15 cellular contexts compared by ENCODE assay signal in genomic region chr11:121582296-121582695, GRCh38.
DNase-seq lines count a peak whose midpoint lies in the region; ATAC-seq and TF ChIP-seq lines count a peak whose summit lies in the region.
"Had no signal": no experiment of that assay in that cellular context is flagged by ENCODE, and none has a peak within 500 bp of the region (broad histone marks: within the 10 kb centered on the region; RNA-seq: fewer than 3 reads in every experiment).

No MANE protein-coding gene starts in this region.

- H3K27me3 ChIP-seq in BLaER1, result no peaks in the 10 kb centered on the region
- H3K27me3 ChIP-seq in right atrium auricular region, result no peaks in the 10 kb centered on the region
- no peaks in the 10 kb centered on the region for H3K27me3 ChIP-seq in trophoblast cell (ENCODE audit: insufficient read depth, low read length)
- H3K27me3 ChIP-seq: body of pancreas had no signal

- H3K36me3 ChIP-seq in BLaER1, result peaks cover 54% of the 10 kb centered on the region
- no peaks in the 10 kb centered on the region for H3K36me3 ChIP-seq in right atrium auricular region
- H3K36me3 ChIP-seq in trophoblast cell (ENCODE audit: control insufficient read depth in 1 of 2, insufficient read depth in 2 of 2, low read length in 2 of 2), result no peaks in the 10 kb centered on the region

- TF ChIP-seq CTCF in right atrium auricular region (IDR thresholded peaks at IDR 0.05), result no peak

- no CpG with 5 or more reads among the region's 4 CpGs for WGBS in trophoblast cell (ENCODE audit: extremely low coverage, insufficient coverage, insufficient read length)

- ATAC-seq in HG03066 (IDR thresholded peaks at IDR 0.05; ENCODE audit: low read depth, unreplicated experiment), result peak; percentile 56
- no peak for ATAC-seq in GM18519 (IDR thresholded peaks at IDR 0.05; ENCODE audit: low FRiP score, unreplicated experiment)
- ATAC-seq: body of pancreas had no signal

- peaks cover 26% of the 10 kb centered on the region for H3K4me1 Mint-ChIP-seq in T-helper 1 cell treated with Interleukin-12 subunit alpha and Interleukin-12 subunit beta and Interleukin-4 antibody, amounts not matched to agents 30 μg/mL and 1 μg/mL, for 36 hours (ENCODE audit: low read depth)

- H3K4me2 ChIP-seq in BLaER1 (peak overlapping the region; percentile 59), trophoblast cell (ENCODE audit: low read length) (no peak overlapping the region)

- H3K79me2 ChIP-seq in trophoblast cell (ENCODE audit: control insufficient read depth, insufficient read depth, low read length, poor library complexity), result no peaks in the 10 kb centered on the region

- H3K4me3 ChIP-seq in BLaER1, result no peak overlapping the region
- H3K4me3 ChIP-seq in right atrium auricular region, result no peak overlapping the region
- no peak overlapping the region for H3K4me3 ChIP-seq in trophoblast cell (ENCODE audit: low read depth, low read length)
- H3K4me3 ChIP-seq: body of pancreas had no signal

- H2BK12ac ChIP-seq in trophoblast cell (ENCODE audit: low read length), result no peak overlapping the region

- H3K9me3 Mint-ChIP-seq in T-helper 1 cell treated with Interleukin-12 subunit alpha and Interleukin-12 subunit beta and Interleukin-4 antibody, amounts not matched to agents 30 μg/mL and 1 μg/mL, for 36 hours, result peaks cover 6% of the 10 kb centered on the region

- H3K4me3 Mint-ChIP-seq in T-helper 1 cell treated with Interleukin-12 subunit alpha and Interleukin-12 subunit beta and Interleukin-4 antibody, amounts not matched to agents 30 μg/mL and 1 μg/mL, for 36 hours, result peak overlapping the region; percentile 22
- H3K4me3 Mint-ChIP-seq: nephron had no signal

- peaks cover 23% of the 10 kb centered on the region for H3K9me3 ChIP-seq in BLaER1
- no peaks in the 10 kb centered on the region for H3K9me3 ChIP-seq in right atrium auricular region
- no peaks in the 10 kb centered on the region for H3K9me3 ChIP-seq in trophoblast cell (ENCODE audit: insufficient read depth, low read depth, low read length)
- H3K9me3 ChIP-seq: body of pancreas had no signal

- H3K27ac ChIP-seq in BLaER1 (peak overlapping the region; percentile 63), right atrium auricular region (no peak overlapping the region), trophoblast cell (ENCODE audit: low read depth, low read length) (no peak overlapping the region)
- H3K27ac ChIP-seq: body of pancreas, epithelial cell of prostate, RWPE1 had no signal

- H3K14ac ChIP-seq in trophoblast cell (ENCODE audit: low read length), result no peak overlapping the region

- H4K8ac ChIP-seq in trophoblast cell (ENCODE audit: low read depth, low read length), result no peak overlapping the region

- peaks cover 27% of the 10 kb centered on the region for H3K4me1 ChIP-seq in BLaER1
- H3K4me1 ChIP-seq in right atrium auricular region, result peaks cover 0 to 3% of the 10 kb centered on the region in 2 donors
- no peaks in the 10 kb centered on the region for H3K4me1 ChIP-seq in trophoblast cell (ENCODE audit: control insufficient read depth in 1 of 2, insufficient read depth in 2 of 2, low read length in 2 of 2)
- H3K4me1 ChIP-seq: body of pancreas had no signal

- no peak overlapping the region for H4K91ac ChIP-seq in trophoblast cell (ENCODE audit: low read depth, low read length)

- H2BK5ac ChIP-seq in trophoblast cell (ENCODE audit: low read depth, low read length, poor library complexity), result no peak overlapping the region

- H3K9ac ChIP-seq in BLaER1 (no peak overlapping the region), trophoblast cell (ENCODE audit: low read length) (no peak overlapping the region)

- H3K36me3 Mint-ChIP-seq in T-helper 1 cell treated with Interleukin-12 subunit alpha and Interleukin-12 subunit beta and Interleukin-4 antibody, amounts not matched to agents 30 μg/mL and 1 μg/mL, for 36 hours (ENCODE audit: low read depth), result peaks cover 67% of the 10 kb centered on the region

- H3K27ac Mint-ChIP-seq in T-helper 1 cell treated with Interleukin-12 subunit alpha and Interleukin-12 subunit beta and Interleukin-4 antibody, amounts not matched to agents 30 μg/mL and 1 μg/mL, for 36 hours, result peak overlapping the region; percentile 78
- H3K27ac Mint-ChIP-seq: nephron had no signal

- no peak overlapping the region for H2AFZ ChIP-seq in trophoblast cell (ENCODE audit: insufficient read depth, low read length, poor library complexity)

- no peak overlapping the region for H4K12ac ChIP-seq in trophoblast cell (ENCODE audit: low read depth, low read length)

- no peak overlapping the region for H2AK5ac ChIP-seq in trophoblast cell (ENCODE audit: low read length)

- H3K27me3 Mint-ChIP-seq in T-helper 1 cell treated with Interleukin-12 subunit alpha and Interleukin-12 subunit beta and Interleukin-4 antibody, amounts not matched to agents 30 μg/mL and 1 μg/mL, for 36 hours (ENCODE audit: low read depth), result no peaks in the 10 kb centered on the region

- no peaks in the 10 kb centered on the region for H4K20me1 ChIP-seq in BLaER1

- no peak overlapping the region for H3K23ac ChIP-seq in trophoblast cell (ENCODE audit: low read length)

- H3K4ac ChIP-seq in trophoblast cell (ENCODE audit: low read depth, low read length), result no peak overlapping the region

- DNase-seq in globus pallidus (ENCODE audit: low spot score) (peak; percentile 50), right atrium auricular region (ENCODE audit: low spot score) (no peak), trophoblast cell (no peak), ACHN (no peak)
- DNase-seq: activated CD4-positive, alpha-beta T cell treated with anti-CD3 and anti-CD28 coated beads, Interleukin-2, amount 50 U/mL, for 1 hour; body of pancreas; NCI-H1092 treated with DMSO at 0.1 percent for 48 hours; stimulated activated CD4-positive, alpha-beta T cell treated with anti-CD3 and anti-CD28 coated beads, Interleukin-12 subunit alpha, Interleukin-12 subunit beta, amount 100 ng/mL, for 4 hours had no signal

- H3K79me1 ChIP-seq in trophoblast cell (ENCODE audit: low read length), result no peaks in the 10 kb centered on the region

- no peak overlapping the region for H3K18ac ChIP-seq in trophoblast cell (ENCODE audit: low read length)

- in situ Hi-C loops in ACHN (cut with HindIII; ENCODE audit: low pct_ligation_motif_present, low pct_unique_long_range_greater_than_20kb, low sequenced_read_pairs), result no loop called here

- H2BK120ac ChIP-seq in trophoblast cell (ENCODE audit: insufficient read depth, low read length, poor library complexity), result no peak overlapping the region
